8 cellular contexts compared by ENCODE assay signal in genomic region chr6:137707590-137708360, GRCh38.
DNase-seq lines count a peak whose midpoint lies in the region; ATAC-seq and TF ChIP-seq lines count a peak whose summit lies in the region.

No MANE protein-coding gene starts in this region.

- H3K27ac ChIP-seq in hepatocyte = peak overlapping the region; percentile 31

- peak; percentile 67 for DNase-seq in GM10248 (ENCODE audit: extremely low spot score)
- DNase-seq in NCI-H1105 (lab: John Stamatoyannopoulos, UW) = peak; percentile 60
- DNase-seq in amniotic stem cell (lab: John Stamatoyannopoulos, UW) = peak; percentile 66
- peak; percentile 87 for DNase-seq in hepatocyte (ENCODE audit: low spot score)
- no peak for DNase-seq in mesenteric fat pad (ENCODE audit: low spot score)

- peak overlapping the region; percentile 5 for H2AFZ ChIP-seq in hepatocyte

- peak overlapping the region; percentile 68 for H3K4me3 Mint-ChIP-seq in T-helper 1 cell treated with Interleukin-12 subunit alpha and Interleukin-12 subunit beta and Interleukin-4 antibody, amounts not matched to agents 30 μg/mL and 1 μg/mL, for 36 hours

- ATAC-seq in HG02588 (IDR thresholded peaks at IDR 0.05; ENCODE audit: unreplicated experiment) = peak; percentile 66

- no peaks in the 10 kb centered on the region for H3K9me2 ChIP-seq in hepatocyte (replicated peaks; ENCODE audit: insufficient read depth)

- no peaks in the 10 kb centered on the region for H3K27me3 ChIP-seq in hepatocyte
- no peaks in the 10 kb centered on the region for H3K27me3 ChIP-seq in skeletal muscle satellite cell (ENCODE audit: control insufficient read depth, insufficient read depth, low read length)

- 22% methylated on average over 13 of the region's 13 CpGs for WGBS in hepatocyte (ENCODE audit: low lambda C conversion rate, missing lambda C conversion rate)

- no peaks in the 10 kb centered on the region for H3K36me3 ChIP-seq in hepatocyte (replicated peaks; ENCODE audit: insufficient read depth, low read depth)
- no peaks in the 10 kb centered on the region for H3K36me3 ChIP-seq in skeletal muscle satellite cell (ENCODE audit: insufficient read depth, low read length)

- H3K4me1 Mint-ChIP-seq in T-helper 1 cell treated with Interleukin-12 subunit alpha and Interleukin-12 subunit beta and Interleukin-4 antibody, amounts not matched to agents 30 μg/mL and 1 μg/mL, for 36 hours (ENCODE audit: low read depth) = peaks cover 67% of the 10 kb centered on the region

- H3K27ac Mint-ChIP-seq in T-helper 1 cell treated with Interleukin-12 subunit alpha and Interleukin-12 subunit beta and Interleukin-4 antibody, amounts not matched to agents 30 μg/mL and 1 μg/mL, for 36 hours = peak overlapping the region; percentile 98

- H3K4me1 ChIP-seq in hepatocyte (ENCODE audit: insufficient read depth) (peaks cover 5% of the 10 kb centered on the region), skeletal muscle satellite cell (ENCODE audit: control insufficient read depth, insufficient read depth, low read length) (peaks cover 13% of the 10 kb centered on the region)

- H3K79me2 ChIP-seq in hepatocyte = no peaks in the 10 kb centered on the region

- no peaks in the 10 kb centered on the region for H3K27me3 Mint-ChIP-seq in T-helper 1 cell treated with Interleukin-12 subunit alpha and Interleukin-12 subunit beta and Interleukin-4 antibody, amounts not matched to agents 30 μg/mL and 1 μg/mL, for 36 hours (ENCODE audit: low read depth)

- CTCF ChIA-PET in GM10248 (lab: Yijun Ruan, JAX) = interaction anchor here (0.7 to 2.8 kb wide), 49 partner anchors 8 to 299 kb away, joined by 3 to 26 read pairs (median 4); partner anchors contain the start of gene TNFAIP3

- TF ChIP-seq CTCF in GM10248 (IDR thresholded peaks at IDR 0.05; ENCODE audit: control extremely low read depth, extremely low read depth, low read depth, missing control alignments) (peak; percentile 62), hepatocyte (IDR thresholded peaks at IDR 0.05; ENCODE audit: poor library complexity) (peak; percentile 95)

- no peaks in the 10 kb centered on the region for H3K9me3 ChIP-seq in hepatocyte (ENCODE audit: low read depth)
- no peaks in the 10 kb centered on the region for H3K9me3 ChIP-seq in skeletal muscle satellite cell (replicated peaks; ENCODE audit: low read length)

- H3K4me3 ChIP-seq in hepatocyte = no peak overlapping the region
- H3K4me3 ChIP-seq in skeletal muscle satellite cell (ENCODE audit: low read length) = peak overlapping the region; percentile 55

- POLR2A ChIA-PET in GM10248 (lab: Yijun Ruan, JAX) = interaction anchor here (1.0 kb wide), 1 partner anchor 163 kb away, joined by 3 read pairs; no protein-coding TSS in a partner anchor

- H3K4me2 ChIP-seq in hepatocyte = peak overlapping the region; percentile 54
- H3K4me2 ChIP-seq in skeletal muscle satellite cell (ENCODE audit: low read length) = peak overlapping the region; percentile 72

- H3K36me3 Mint-ChIP-seq in T-helper 1 cell treated with Interleukin-12 subunit alpha and Interleukin-12 subunit beta and Interleukin-4 antibody, amounts not matched to agents 30 μg/mL and 1 μg/mL, for 36 hours (ENCODE audit: low read depth) = peaks cover 14% of the 10 kb centered on the region

- H3K9me3 Mint-ChIP-seq in T-helper 1 cell treated with Interleukin-12 subunit alpha and Interleukin-12 subunit beta and Interleukin-4 antibody, amounts not matched to agents 30 μg/mL and 1 μg/mL, for 36 hours = peaks cover 10% of the 10 kb centered on the region

- H3K9ac ChIP-seq in skeletal muscle satellite cell (ENCODE audit: low read depth, low read length) = peak overlapping the region; percentile 51

- no peaks in the 10 kb centered on the region for H4K20me1 ChIP-seq in hepatocyte (ENCODE audit: insufficient read depth, poor library complexity, severe bottlenecking)
